ENCODE assay signal across 1 cellular context in genomic region chr6:33420493-33421343, GRCh38.
TF ChIP-seq lines count a peak whose summit lies in the region.

No MANE protein-coding gene starts in this region.

TF ChIP-seq in K562, 482 proteins besides CTCF, POLR2A, EP300 and RAD21 (continued from another document and continues in another):
- TF ChIP-seq ASH1L (IDR thresholded peaks at IDR 0.05; ENCODE audit: borderline replicate concordance, low read depth, partially characterized antibody) (no peak), C11orf30 (IDR thresholded peaks at IDR 0.05; ENCODE audit: low read depth) (peak; percentile 93), SP2 (IDR thresholded peaks at IDR 0.05; ENCODE audit: extremely low read depth, low read depth, low read length, poor library complexity, severe bottlenecking) (no peak), ZNF217 (CRISPR knock-in tag; IDR thresholded peaks at IDR 0.05) (no peak), BRD9 (IDR thresholded peaks at IDR 0.05; ENCODE audit: low read depth, partially characterized antibody) (no peak), YBX1 (IDR thresholded peaks at IDR 0.05) (no peak), SREBF2 (CRISPR knock-in tag; IDR thresholded peaks at IDR 0.05) (no peak), PHB2 (IDR thresholded peaks at IDR 0.05; ENCODE audit: low read depth) (no peak), MCM2 (IDR thresholded peaks at IDR 0.05; ENCODE audit: low read depth) (no peak), XRCC5 (IDR thresholded peaks at IDR 0.05; ENCODE audit: low read depth, low read length) (no peak), CBX5 (IDR thresholded peaks at IDR 0.05; ENCODE audit: borderline replicate concordance, low read depth) (peak; percentile 80; the same call in 1 of the 2 replicates), ZFP1 (CRISPR knock-in tag; IDR thresholded peaks at IDR 0.05) (no peak), THRAP3 (IDR thresholded peaks at IDR 0.05; ENCODE audit: borderline replicate concordance) (peak; percentile 78; the same call in 1 of the 2 replicates), RFX5 (IDR thresholded peaks at IDR 0.05; ENCODE audit: low read depth, low read length) (no peak), FOXK2 (conservative IDR thresholded peaks at IDR 0.05 in 1 of 2, IDR thresholded peaks at IDR 0.05 in 1 of 2; ENCODE audit: low read depth in 2 of 2) (peak; percentile 80 to 84), FOXM1 (IDR thresholded peaks at IDR 0.05; ENCODE audit: low read depth) (0 out of 2 replicates have a peak, but pooled peaks have one; percentile 29), FOXM1 (CRISPR knock-in tag; IDR thresholded peaks at IDR 0.05; ENCODE audit: low read depth) (no peak), ZNF717 (CRISPR knock-in tag; IDR thresholded peaks at IDR 0.05) (no peak), KLF6 (CRISPR knock-in tag; IDR thresholded peaks at IDR 0.05; ENCODE audit: borderline replicate concordance) (no peak), DPF2 (IDR thresholded peaks at IDR 0.05) (peak; percentile 71), GATAD2A (IDR thresholded peaks at IDR 0.05) (peak; percentile 59; the same call in 1 of the 2 replicates), MTF1 (CRISPR knock-in tag; IDR thresholded peaks at IDR 0.05; ENCODE audit: borderline replicate concordance) (no peak), BDP1 (IDR thresholded peaks at IDR 0.05; ENCODE audit: insufficient read depth, insufficient read length) (no peak), ZNF140 (CRISPR knock-in tag; IDR thresholded peaks at IDR 0.05) (no peak), ZNF511 (CRISPR knock-in tag; IDR thresholded peaks at IDR 0.05) (no peak), BCLAF1 (IDR thresholded peaks at IDR 0.05; ENCODE audit: borderline replicate concordance in 1 of 2, control insufficient read depth in 1 of 2, low read depth in 2 of 2, low read length in 1 of 2) (peak in 1 of 2 experiments; percentile 93; a peak in 2 of 4 replicates), ZBTB26 (CRISPR knock-in tag; IDR thresholded peaks at IDR 0.05) (peak; percentile 57; the same call in 1 of the 2 replicates), ZNF280A (IDR thresholded peaks at IDR 0.05; ENCODE audit: low read depth, partially characterized antibody) (no peak), POU5F1 (IDR thresholded peaks at IDR 0.05; ENCODE audit: borderline replicate concordance, low read depth, low read length, partially characterized antibody) (no peak), SPI1 (IDR thresholded peaks at IDR 0.05; ENCODE audit: borderline replicate concordance, low read depth, low read length) (no peak), NUFIP1 (IDR thresholded peaks at IDR 0.05; ENCODE audit: partially characterized antibody) (no peak), LCOR (CRISPR knock-in tag; IDR thresholded peaks at IDR 0.05) (no peak), JUNB (CRISPR knock-in tag; conservative IDR thresholded peaks at IDR 0.05) (no peak), MAFF (IDR thresholded peaks at IDR 0.05; ENCODE audit: low read length) (no peak), ATF2 (CRISPR knock-in tag; IDR thresholded peaks at IDR 0.05) (no peak), NELFE (IDR thresholded peaks at IDR 0.05; ENCODE audit: insufficient read depth, insufficient read length) (no peak), EGR1 (conservative IDR thresholded peaks at IDR 0.05) (no peak; the same call in 1 of the 2 replicates), RUNX1 (IDR thresholded peaks at IDR 0.05; ENCODE audit: low read depth) (no peak), KDM4B (IDR thresholded peaks at IDR 0.05; ENCODE audit: borderline replicate concordance in 2 of 2, low read depth in 1 of 2) (no peak)
- TF ChIP-seq, protein P1, sequence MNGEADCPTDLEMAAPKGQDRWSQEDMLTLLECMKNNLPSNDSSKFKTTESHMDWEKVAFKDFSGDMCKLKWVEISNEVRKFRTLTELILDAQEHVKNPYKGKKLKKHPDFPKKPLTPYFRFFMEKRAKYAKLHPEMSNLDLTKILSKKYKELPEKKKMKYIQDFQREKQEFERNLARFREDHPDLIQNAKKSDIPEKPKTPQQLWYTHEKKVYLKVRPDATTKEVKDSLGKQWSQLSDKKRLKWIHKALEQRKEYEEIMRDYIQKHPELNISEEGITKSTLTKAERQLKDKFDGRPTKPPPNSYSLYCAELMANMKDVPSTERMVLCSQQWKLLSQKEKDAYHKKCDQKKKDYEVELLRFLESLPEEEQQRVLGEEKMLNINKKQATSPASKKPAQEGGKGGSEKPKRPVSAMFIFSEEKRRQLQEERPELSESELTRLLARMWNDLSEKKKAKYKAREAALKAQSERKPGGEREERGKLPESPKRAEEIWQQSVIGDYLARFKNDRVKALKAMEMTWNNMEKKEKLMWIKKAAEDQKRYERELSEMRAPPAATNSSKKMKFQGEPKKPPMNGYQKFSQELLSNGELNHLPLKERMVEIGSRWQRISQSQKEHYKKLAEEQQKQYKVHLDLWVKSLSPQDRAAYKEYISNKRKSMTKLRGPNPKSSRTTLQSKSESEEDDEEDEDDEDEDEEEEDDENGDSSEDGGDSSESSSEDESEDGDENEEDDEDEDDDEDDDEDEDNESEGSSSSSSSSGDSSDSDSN (IDR thresholded peaks at IDR 0.05; ENCODE audit: borderline replicate concordance in 1 of 2, low read depth in 2 of 2, low read length in 2 of 2), result peak in 1 of 2 experiments; percentile 69; a peak in 1 of 4 replicates
- TF ChIP-seq, protein P2, sequence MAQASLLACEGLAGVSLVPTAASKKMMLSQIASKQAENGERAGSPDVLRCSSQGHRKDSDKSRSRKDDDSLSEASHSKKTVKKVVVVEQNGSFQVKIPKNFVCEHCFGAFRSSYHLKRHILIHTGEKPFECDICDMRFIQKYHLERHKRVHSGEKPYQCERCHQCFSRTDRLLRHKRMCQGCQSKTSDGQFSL (CRISPR knock-in tag; IDR thresholded peaks at IDR 0.05), result 0 out of 2 replicates have a peak, but pooled peaks have one; percentile 47
- TF ChIP-seq, protein P2 (tag; IDR thresholded peaks at IDR 0.05), result peak in 1 of 2 experiments; percentile 64; a peak in 1 of 4 replicates
- TF ChIP-seq, protein P3, sequence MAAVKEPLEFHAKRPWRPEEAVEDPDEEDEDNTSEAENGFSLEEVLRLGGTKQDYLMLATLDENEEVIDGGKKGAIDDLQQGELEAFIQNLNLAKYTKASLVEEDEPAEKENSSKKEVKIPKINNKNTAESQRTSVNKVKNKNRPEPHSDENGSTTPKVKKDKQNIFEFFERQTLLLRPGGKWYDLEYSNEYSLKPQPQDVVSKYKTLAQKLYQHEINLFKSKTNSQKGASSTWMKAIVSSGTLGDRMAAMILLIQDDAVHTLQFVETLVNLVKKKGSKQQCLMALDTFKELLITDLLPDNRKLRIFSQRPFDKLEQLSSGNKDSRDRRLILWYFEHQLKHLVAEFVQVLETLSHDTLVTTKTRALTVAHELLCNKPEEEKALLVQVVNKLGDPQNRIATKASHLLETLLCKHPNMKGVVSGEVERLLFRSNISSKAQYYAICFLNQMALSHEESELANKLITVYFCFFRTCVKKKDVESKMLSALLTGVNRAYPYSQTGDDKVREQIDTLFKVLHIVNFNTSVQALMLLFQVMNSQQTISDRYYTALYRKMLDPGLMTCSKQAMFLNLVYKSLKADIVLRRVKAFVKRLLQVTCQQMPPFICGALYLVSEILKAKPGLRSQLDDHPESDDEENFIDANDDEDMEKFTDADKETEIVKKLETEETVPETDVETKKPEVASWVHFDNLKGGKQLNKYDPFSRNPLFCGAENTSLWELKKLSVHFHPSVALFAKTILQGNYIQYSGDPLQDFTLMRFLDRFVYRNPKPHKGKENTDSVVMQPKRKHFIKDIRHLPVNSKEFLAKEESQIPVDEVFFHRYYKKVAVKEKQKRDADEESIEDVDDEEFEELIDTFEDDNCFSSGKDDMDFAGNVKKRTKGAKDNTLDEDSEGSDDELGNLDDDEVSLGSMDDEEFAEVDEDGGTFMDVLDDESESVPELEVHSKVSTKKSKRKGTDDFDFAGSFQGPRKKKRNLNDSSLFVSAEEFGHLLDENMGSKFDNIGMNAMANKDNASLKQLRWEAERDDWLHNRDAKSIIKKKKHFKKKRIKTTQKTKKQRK (IDR thresholded peaks at IDR 0.05; ENCODE audit: borderline replicate concordance, low read depth, low read length), result no peak
- TF ChIP-seq, protein P4, sequence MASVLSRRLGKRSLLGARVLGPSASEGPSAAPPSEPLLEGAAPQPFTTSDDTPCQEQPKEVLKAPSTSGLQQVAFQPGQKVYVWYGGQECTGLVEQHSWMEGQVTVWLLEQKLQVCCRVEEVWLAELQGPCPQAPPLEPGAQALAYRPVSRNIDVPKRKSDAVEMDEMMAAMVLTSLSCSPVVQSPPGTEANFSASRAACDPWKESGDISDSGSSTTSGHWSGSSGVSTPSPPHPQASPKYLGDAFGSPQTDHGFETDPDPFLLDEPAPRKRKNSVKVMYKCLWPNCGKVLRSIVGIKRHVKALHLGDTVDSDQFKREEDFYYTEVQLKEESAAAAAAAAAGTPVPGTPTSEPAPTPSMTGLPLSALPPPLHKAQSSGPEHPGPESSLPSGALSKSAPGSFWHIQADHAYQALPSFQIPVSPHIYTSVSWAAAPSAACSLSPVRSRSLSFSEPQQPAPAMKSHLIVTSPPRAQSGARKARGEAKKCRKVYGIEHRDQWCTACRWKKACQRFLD (CRISPR knock-in tag; IDR thresholded peaks at IDR 0.05), result no peak
- TF ChIP-seq, protein P5, sequence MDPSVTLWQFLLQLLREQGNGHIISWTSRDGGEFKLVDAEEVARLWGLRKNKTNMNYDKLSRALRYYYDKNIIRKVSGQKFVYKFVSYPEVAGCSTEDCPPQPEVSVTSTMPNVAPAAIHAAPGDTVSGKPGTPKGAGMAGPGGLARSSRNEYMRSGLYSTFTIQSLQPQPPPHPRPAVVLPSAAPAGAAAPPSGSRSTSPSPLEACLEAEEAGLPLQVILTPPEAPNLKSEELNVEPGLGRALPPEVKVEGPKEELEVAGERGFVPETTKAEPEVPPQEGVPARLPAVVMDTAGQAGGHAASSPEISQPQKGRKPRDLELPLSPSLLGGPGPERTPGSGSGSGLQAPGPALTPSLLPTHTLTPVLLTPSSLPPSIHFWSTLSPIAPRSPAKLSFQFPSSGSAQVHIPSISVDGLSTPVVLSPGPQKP (CRISPR knock-in tag; IDR thresholded peaks at IDR 0.05), result no peak
